19 cellular contexts compared by ENCODE assay signal in genomic region chr6:163940705-163941470, GRCh38.
DNase-seq lines count a peak whose midpoint lies in the region; ATAC-seq, FAIRE-seq and TF ChIP-seq lines count a peak whose summit lies in the region.
"Had no signal": no experiment of that assay in that cellular context is flagged by ENCODE, and none has a peak within 500 bp of the region (broad histone marks: within the 10 kb centered on the region; RNA-seq: fewer than 3 reads in every experiment).

No MANE protein-coding gene starts in this region.

- intact Hi-C loops in IMR-90 (cut with micrococcal nuclease) (no loop called here), prostate gland (cut with DNase I) (no loop called here)

- H3K36me3 Mint-ChIP-seq in astrocyte (ENCODE audit: low read depth, unreplicated experiment) (no peaks in the 10 kb centered on the region), glutamatergic neuron (ENCODE audit: unreplicated experiment) (no peaks in the 10 kb centered on the region)
- H3K36me3 Mint-ChIP-seq in activated CD8-positive, alpha-beta T cell treated with anti-CD3 and anti-CD28 coated beads, Interleukin-2, amount 10 ng/mL, durations not matched to agents 7 days and 5 days (ENCODE audit: low read depth), result no peaks in the 10 kb centered on the region
- H3K36me3 Mint-ChIP-seq: mesothelial cell of epicardium had no signal

- H3K4ac ChIP-seq in IMR-90 (ENCODE audit: low read depth, low read length), result no peak overlapping the region

- TF ChIP-seq CTCF in IMR-90 (conservative IDR thresholded peaks at IDR 0.05; ENCODE audit: low read depth, low read length) (no peak), astrocyte (IDR thresholded peaks at IDR 0.05; ENCODE audit: insufficient read depth, low read depth, low read length) (no peak), glutamatergic neuron (IDR thresholded peaks at IDR 0.05; ENCODE audit: partially characterized antibody, unreplicated experiment) (no peak), prostate gland (IDR thresholded peaks at IDR 0.05) (no peak)

- H3K4me3 ChIP-seq in IMR-90 (ENCODE audit: insufficient read depth, low read depth, low read length) (no peak overlapping the region), astrocyte (ENCODE audit: insufficient read depth, low read depth, low read length) (no peak overlapping the region), prostate gland (no peak overlapping the region)
- H3K4me3 ChIP-seq: adrenal gland had no signal

- dilution Hi-C loops in IMR-90 (cut with HindIII; ENCODE audit: low sequenced_read_pairs, unreplicated experiment), result no loop called here

- H3K27me3 Mint-ChIP-seq in astrocyte (ENCODE audit: low read depth, unreplicated experiment) (no peaks in the 10 kb centered on the region), glutamatergic neuron (ENCODE audit: unreplicated experiment) (peaks cover 3% of the 10 kb centered on the region)
- peaks cover 8% of the 10 kb centered on the region for H3K27me3 Mint-ChIP-seq in activated CD8-positive, alpha-beta T cell treated with anti-CD3 and anti-CD28 coated beads, Interleukin-2, amount 10 ng/mL, durations not matched to agents 7 days and 5 days (ENCODE audit: low read depth)

- H2BK120ac ChIP-seq in IMR-90 (ENCODE audit: low read depth, low read length), result no peak overlapping the region

- H3K4me2 ChIP-seq in IMR-90 (ENCODE audit: low read depth, low read length) (peak overlapping the region; percentile 19; the same call in 1 of the 2 replicates), astrocyte (ENCODE audit: low read length) (peak overlapping the region; percentile 28)
- H3K4me2 ChIP-seq: KMS-11 had no signal

- FAIRE-seq in astrocyte (lab: Jason Lieb, UNC), result no peak

- no peak overlapping the region for H2BK20ac ChIP-seq in IMR-90 (ENCODE audit: low read depth, low read length)

- POLR2A ChIA-PET in IMR-90 (lab: Charles Lee; ENCODE audit: unreplicated experiment), result no interaction called here
- POLR2A ChIA-PET in activated CD8-positive, alpha-beta T cell treated with anti-CD3 and anti-CD28 coated beads, Interleukin-2, amount 10 ng/mL, durations not matched to agents 7 days and 5 days (lab: Charles Lee), result no interaction called here

- H3K23ac ChIP-seq in IMR-90 (ENCODE audit: low read depth, low read length), result no peak overlapping the region

- H2AK9ac ChIP-seq in IMR-90 (replicated peaks; ENCODE audit: low read depth, low read length, poor library complexity), result no peak overlapping the region

- CTCF ChIA-PET in IMR-90 (lab: Yijun Ruan, JAX), result no interaction called here
- CTCF ChIA-PET in activated CD8-positive, alpha-beta T cell treated with anti-CD3 and anti-CD28 coated beads, Interleukin-2, amount 10 ng/mL, durations not matched to agents 7 days and 5 days (lab: Charles Lee), result no interaction called here

- no peak overlapping the region for H3K18ac ChIP-seq in IMR-90 (ENCODE audit: low read depth, low read length)

- H3K4me1 Mint-ChIP-seq in astrocyte (ENCODE audit: low read depth, unreplicated experiment) (peaks cover 5% of the 10 kb centered on the region), glutamatergic neuron (ENCODE audit: low read depth, unreplicated experiment) (peaks cover 34% of the 10 kb centered on the region)
- no peaks in the 10 kb centered on the region for H3K4me1 Mint-ChIP-seq in activated CD8-positive, alpha-beta T cell treated with anti-CD3 and anti-CD28 coated beads, Interleukin-2, amount 10 ng/mL, durations not matched to agents 7 days and 5 days (ENCODE audit: low read depth)
- H3K4me1 Mint-ChIP-seq: activated CD4-positive, alpha-beta T cell treated with anti-CD3 and anti-CD28 coated beads, Interleukin-2, amount 10 ng/mL, durations not matched to agents 24 days and 14 days had no signal

- H2BK15ac ChIP-seq in IMR-90 (ENCODE audit: low read depth, low read length), result no peak overlapping the region

- no peaks in the 10 kb centered on the region for H3K79me2 ChIP-seq in astrocyte (ENCODE audit: insufficient read depth, low read length)

- H3K27ac Mint-ChIP-seq in astrocyte (ENCODE audit: unreplicated experiment), result no peak overlapping the region
- peak overlapping the region; percentile 69 for H3K27ac Mint-ChIP-seq in glutamatergic neuron (ENCODE audit: unreplicated experiment)
- no peak overlapping the region for H3K27ac Mint-ChIP-seq in activated CD8-positive, alpha-beta T cell treated with anti-CD3 and anti-CD28 coated beads, Interleukin-2, amount 10 ng/mL, durations not matched to agents 7 days and 5 days
- H3K27ac Mint-ChIP-seq: activated CD4-positive, alpha-beta T cell treated with anti-CD3 and anti-CD28 coated beads, Interleukin-2, amount 10 ng/mL, durations not matched to agents 24 days and 14 days; natural killer cell treated with Interleukin-12 subunit alpha and Interleukin-12 subunit beta and Interleukin-15 and Interleukin-18, amount 100 ng/mL, for 72 hours had no signal

- H3K9me3 ChIP-seq in IMR-90 (ENCODE audit: control insufficient read depth, insufficient read depth, low read length) (no peaks in the 10 kb centered on the region), astrocyte (ENCODE audit: insufficient read depth, low read depth, low read length) (no peaks in the 10 kb centered on the region), prostate gland (no peaks in the 10 kb centered on the region)
- H3K9me3 ChIP-seq: adrenal gland had no signal

- H3K4me1 ChIP-seq in IMR-90 (ENCODE audit: control insufficient read depth, insufficient read depth, low read length) (peaks cover 6% of the 10 kb centered on the region; the same call in 1 of the 2 replicates), astrocyte (ENCODE audit: insufficient read depth, low read length) (peaks cover 11% of the 10 kb centered on the region), prostate gland (replicated peaks) (no peaks in the 10 kb centered on the region)
- H3K4me1 ChIP-seq: adrenal gland had no signal

- peak; percentile 24; the same call in 1 of the 2 replicates for ATAC-seq in IMR-90 (ENCODE audit: low read depth)
- no peak for ATAC-seq in activated CD8-positive, alpha-beta T cell treated with anti-CD3 and anti-CD28 coated beads, Interleukin-2, amount 10 ng/mL, durations not matched to agents 7 days and 5 days
- ATAC-seq: natural killer cell treated with Interleukin-12 subunit alpha and Interleukin-12 subunit beta and Interleukin-15 and Interleukin-18, amount 100 ng/mL, for 72 hours had no signal

- H4K20me1 ChIP-seq in IMR-90 (ENCODE audit: insufficient read depth, low read length) (no peaks in the 10 kb centered on the region), astrocyte (ENCODE audit: insufficient read depth, low read length) (no peaks in the 10 kb centered on the region)

- no peaks in the 10 kb centered on the region for H3K9me1 ChIP-seq in IMR-90 (ENCODE audit: insufficient read depth, low read length)

- H3K36me3 ChIP-seq in IMR-90 (ENCODE audit: control insufficient read depth, insufficient read depth, low read length) (no peaks in the 10 kb centered on the region), astrocyte (ENCODE audit: insufficient read depth, low read length) (no peaks in the 10 kb centered on the region), prostate gland (no peaks in the 10 kb centered on the region)
- H3K36me3 ChIP-seq: adrenal gland had no signal

- H2AFZ ChIP-seq in IMR-90 (replicated peaks; ENCODE audit: low read length, poor library complexity) (no peak overlapping the region), astrocyte (ENCODE audit: low read depth, low read length) (peak overlapping the region; percentile 42)

- no peaks in the 10 kb centered on the region for H3K79me1 ChIP-seq in IMR-90 (ENCODE audit: low read depth in 1 of 2, low read length in 2 of 2)

- no CpG with 5 or more reads among the region's 7 CpGs for WGBS in IMR-90 (ENCODE audit: extremely low coverage in 2 of 2, insufficient read length in 1 of 2), 2 experiments
- WGBS in prostate gland, result 81% methylated on average over 7 of the region's 7 CpGs

- H2AK5ac ChIP-seq in IMR-90 (ENCODE audit: low read depth, low read length), result no peak overlapping the region

- H3K27ac ChIP-seq in IMR-90 (ENCODE audit: insufficient read depth, low read length) (no peak overlapping the region), astrocyte (ENCODE audit: low read depth, low read length) (no peak overlapping the region), substantia nigra (ENCODE audit: low read depth, low read length, poor library complexity, severe bottlenecking) (peak overlapping the region; percentile 40), prostate gland (no peak overlapping the region)
- H3K27ac ChIP-seq: KMS-11 had no signal

- no peak for TF ChIP-seq POLR2A in IMR-90 (IDR thresholded peaks at IDR 0.05; ENCODE audit: low read depth, low read length)
- TF ChIP-seq POLR2A in prostate gland (IDR thresholded peaks at IDR 0.05), result no peak

- no peak overlapping the region for H4K8ac ChIP-seq in IMR-90 (ENCODE audit: low read depth in 2 of 2, low read length in 2 of 2)

- H3K9me3 Mint-ChIP-seq in astrocyte (ENCODE audit: unreplicated experiment) (no peaks in the 10 kb centered on the region), glutamatergic neuron (ENCODE audit: unreplicated experiment) (peaks cover 4% of the 10 kb centered on the region)
- no peaks in the 10 kb centered on the region for H3K9me3 Mint-ChIP-seq in activated CD8-positive, alpha-beta T cell treated with anti-CD3 and anti-CD28 coated beads, Interleukin-2, amount 10 ng/mL, durations not matched to agents 7 days and 5 days (ENCODE audit: insufficient read depth)
- H3K9me3 Mint-ChIP-seq: activated CD4-positive, alpha-beta T cell treated with anti-CD3 and anti-CD28 coated beads, Interleukin-2, amount 10 ng/mL, durations not matched to agents 24 days and 14 days; mesothelial cell of epicardium; natural killer cell treated with Interleukin-12 subunit alpha and Interleukin-12 subunit beta and Interleukin-15 and Interleukin-18, amount 100 ng/mL, for 72 hours had no signal

- no peak overlapping the region for H4K91ac ChIP-seq in IMR-90 (ENCODE audit: insufficient read depth, low read depth, low read length)

- H3K56ac ChIP-seq in IMR-90 (ENCODE audit: extremely low read depth, insufficient read depth, low read length), result no peak overlapping the region

- DNase-seq in IMR-90 (no peak), astrocyte (ENCODE audit: low read depth) (peak; percentile 26), glutamatergic neuron (no peak), substantia nigra (lab: John Stamatoyannopoulos, UW) (no peak), prostate gland (ENCODE audit: low spot score) (no peak)
- no peak for DNase-seq in activated CD4-positive, alpha-beta T cell treated with anti-CD3 and anti-CD28 coated beads for 48 hours
- no peak for DNase-seq in activated CD8-positive, alpha-beta T cell treated with anti-CD3 and anti-CD28 coated beads, Interleukin-2, amount 10 ng/mL, durations not matched to agents 7 days and 5 days
- DNase-seq: activated CD4-positive, alpha-beta T cell treated with anti-CD3 and anti-CD28 coated beads, Interleukin-2, amount 10 ng/mL, durations not matched to agents 24 days and 14 days; activated CD8-positive, alpha-beta memory T cell treated with anti-CD3 and anti-CD28 coated beads, Interleukin-2, amount 50 U/mL, for 48 hours; activated effector memory CD4-positive, alpha-beta T cell treated with Interleukin-2 at 50 U/mL for 16 hours; effector memory CD4-positive, alpha-beta T cell; hippocampal formation; NCI-H1048; NCI-H2081 treated with DMSO at 0.1 percent for 48 hours; NCI-H446 treated with DMSO at 0.1 percent for 48 hours had no signal

- H3K27me3 ChIP-seq in IMR-90 (ENCODE audit: control insufficient read depth, insufficient read depth, low read length) (no peaks in the 10 kb centered on the region), astrocyte (ENCODE audit: insufficient read depth, low read length) (no peaks in the 10 kb centered on the region), prostate gland (replicated peaks; ENCODE audit: insufficient read depth) (no peaks in the 10 kb centered on the region)
- H3K27me3 ChIP-seq: adrenal gland had no signal

- H3K14ac ChIP-seq in IMR-90 (replicated peaks; ENCODE audit: low read depth, low read length), result no peak overlapping the region

- H3K4me3 Mint-ChIP-seq in astrocyte (ENCODE audit: unreplicated experiment), result no peak overlapping the region
- H3K4me3 Mint-ChIP-seq in glutamatergic neuron (ENCODE audit: unreplicated experiment), result peak overlapping the region; percentile 33
- no peak overlapping the region for H3K4me3 Mint-ChIP-seq in activated CD8-positive, alpha-beta T cell treated with anti-CD3 and anti-CD28 coated beads, Interleukin-2, amount 10 ng/mL, durations not matched to agents 7 days and 5 days
- H3K4me3 Mint-ChIP-seq: activated CD4-positive, alpha-beta T cell treated with anti-CD3 and anti-CD28 coated beads, Interleukin-2, amount 10 ng/mL, durations not matched to agents 24 days and 14 days; mesothelial cell of epicardium; natural killer cell treated with Interleukin-12 subunit alpha and Interleukin-12 subunit beta and Interleukin-15 and Interleukin-18, amount 100 ng/mL, for 72 hours had no signal

- H2BK5ac ChIP-seq in IMR-90 (ENCODE audit: low read depth, low read length, poor library complexity, severe bottlenecking), result no peak overlapping the region

- TF ChIP-seq RAD21 in IMR-90 (IDR thresholded peaks at IDR 0.05; ENCODE audit: low read length), result no peak

- H3K9ac ChIP-seq in IMR-90 (ENCODE audit: low read depth, low read length) (no peak overlapping the region), astrocyte (ENCODE audit: low read length) (no peak overlapping the region)
- H3K9ac ChIP-seq: KMS-11 had no signal

- BruUV-seq in IMR-90 (replicated peaks; lab: Mats Ljungman, UMichigan), result no TSS peak

- no peak overlapping the region; the same call in 1 of the 2 replicates for H4K5ac ChIP-seq in IMR-90 (ENCODE audit: low read depth, low read length)

- in situ Hi-C loops in IMR-90 (cut with MboI; ENCODE audit: low sequenced_read_pairs), result no loop called here
